ENCODE assay signal across 24 cellular contexts in the genomic region with DNA sequence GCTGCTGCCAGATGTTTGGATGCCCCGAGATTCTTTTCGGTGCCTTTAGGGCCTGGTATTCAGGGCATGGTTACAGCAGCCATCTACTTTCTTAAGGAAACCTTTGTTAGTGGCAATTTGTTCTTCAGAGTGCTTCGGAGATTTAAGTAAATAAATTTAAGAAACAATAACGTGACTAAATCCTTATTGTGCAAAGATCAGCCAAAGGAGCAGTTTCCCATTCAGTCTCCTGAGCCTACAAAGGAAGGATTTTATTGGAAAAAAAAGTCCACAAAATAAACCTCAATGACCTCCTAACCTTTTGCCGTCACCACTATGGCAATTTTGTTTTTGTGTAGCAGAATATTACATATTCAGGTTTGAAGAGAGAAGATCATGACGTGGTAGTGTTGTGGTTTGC.
"Had no signal": no experiment of that assay in that cellular context is flagged by ENCODE, and none has a peak within 500 bp of the region (broad histone marks: within the 10 kb centered on the region; RNA-seq: fewer than 3 reads in every experiment).

No MANE protein-coding gene starts in this region.

- H3K4me1 Mint-ChIP-seq: activated naive CD4-positive, alpha-beta T cell treated with anti-CD3 and anti-CD28 coated beads, Interleukin-2, amount 10 ng/mL, durations not matched to agents 7 days and 5 days; stimulated activated memory B cell treated with anti-CD40 and anti-IgM and Interleukin-4, amounts not matched to agents 10 μg/mL and 1 μg/mL and 100 μg/mL, for 72 hours had no signal

- H3K9me3 ChIP-seq: body of pancreas, pancreas, thoracic aorta had no signal

- H3K4me2 ChIP-seq: smooth muscle cell had no signal

- H3K27me3 ChIP-seq: body of pancreas, dorsolateral prefrontal cortex, pancreas had no signal

- DNase-seq: activated CD4-positive, alpha-beta memory T cell treated with anti-CD3 and anti-CD28 coated beads for 36 hours; activated CD4-positive, alpha-beta T cell treated with anti-CD3 and anti-CD28 coated beads for 48 hours; activated effector memory CD4-positive, alpha-beta T cell treated with anti-CD3 and anti-CD28 coated beads, Interleukin-2, amount 50 U/mL, for 16 hours; activated naive CD4-positive, alpha-beta T cell treated with anti-CD3 and anti-CD28 coated beads, Interleukin-2, amount 10 ng/mL, durations not matched to agents 7 days and 5 days; activated T-cell treated with anti-CD3 and anti-CD28 coated beads, Interleukin-2, amount 50 U/mL, for 48 hours; body of pancreas; caudate nucleus; dorsolateral prefrontal cortex; effector memory CD8-positive, alpha-beta T cell; left ventricle myocardium superior; mammary epithelial cell; midbrain; natural killer cell; pancreas; stimulated activated CD4-positive, alpha-beta T cell treated with anti-CD3 and anti-CD28 coated beads, Interleukin-15, amount 100 ng/mL, for 24 hours had no signal

- H3K27ac Mint-ChIP-seq: activated CD4-positive, alpha-beta memory T cell treated with anti-CD3 and anti-CD28 coated beads for 36 hours; activated naive CD4-positive, alpha-beta T cell treated with anti-CD3 and anti-CD28 coated beads, Interleukin-2, amount 10 ng/mL, durations not matched to agents 7 days and 5 days; effector memory CD8-positive, alpha-beta T cell; natural killer cell; stimulated activated memory B cell treated with anti-CD40 and anti-IgM and Interleukin-4, amounts not matched to agents 10 μg/mL and 1 μg/mL and 100 μg/mL, for 72 hours; T-helper 1 cell treated with Interleukin-12 subunit alpha and Interleukin-12 subunit beta and Interleukin-4 antibody, amounts not matched to agents 30 μg/mL and 1 μg/mL, for 36 hours had no signal

- H3K4me3 Mint-ChIP-seq: activated CD4-positive, alpha-beta memory T cell treated with anti-CD3 and anti-CD28 coated beads for 36 hours; activated naive CD4-positive, alpha-beta T cell treated with anti-CD3 and anti-CD28 coated beads, Interleukin-2, amount 10 ng/mL, durations not matched to agents 7 days and 5 days; effector memory CD8-positive, alpha-beta T cell; natural killer cell; stimulated activated memory B cell treated with anti-CD40 and anti-IgM and Interleukin-4, amounts not matched to agents 10 μg/mL and 1 μg/mL and 100 μg/mL, for 72 hours; T-helper 1 cell treated with Interleukin-12 subunit alpha and Interleukin-12 subunit beta and Interleukin-4 antibody, amounts not matched to agents 30 μg/mL and 1 μg/mL, for 36 hours had no signal

- H3K9me3 Mint-ChIP-seq: activated CD4-positive, alpha-beta memory T cell treated with anti-CD3 and anti-CD28 coated beads for 36 hours; activated naive CD4-positive, alpha-beta T cell treated with anti-CD3 and anti-CD28 coated beads, Interleukin-2, amount 10 ng/mL, durations not matched to agents 7 days and 5 days; natural killer cell; stimulated activated memory B cell treated with anti-CD40 and anti-IgM and Interleukin-4, amounts not matched to agents 10 μg/mL and 1 μg/mL and 100 μg/mL, for 72 hours; T-helper 1 cell treated with Interleukin-12 subunit alpha and Interleukin-12 subunit beta and Interleukin-4 antibody, amounts not matched to agents 30 μg/mL and 1 μg/mL, for 36 hours had no signal

- ATAC-seq: body of pancreas; effector memory CD8-positive, alpha-beta T cell; esophagus mucosa; left ventricle myocardium superior; natural killer cell; pancreas; sciatic nerve; stimulated activated memory B cell treated with anti-CD40 and anti-IgM and Interleukin-4, amounts not matched to agents 10 μg/mL and 1 μg/mL and 100 μg/mL, for 72 hours had no signal

- H3K36me3 Mint-ChIP-seq: activated CD4-positive, alpha-beta memory T cell treated with anti-CD3 and anti-CD28 coated beads for 36 hours; activated naive CD4-positive, alpha-beta T cell treated with anti-CD3 and anti-CD28 coated beads, Interleukin-2, amount 10 ng/mL, durations not matched to agents 7 days and 5 days; natural killer cell; stimulated activated memory B cell treated with anti-CD40 and anti-IgM and Interleukin-4, amounts not matched to agents 10 μg/mL and 1 μg/mL and 100 μg/mL, for 72 hours had no signal

- H3K36me3 ChIP-seq: thoracic aorta had no signal

- H3K4me3 ChIP-seq: body of pancreas, dorsolateral prefrontal cortex, pancreas, smooth muscle cell, thoracic aorta had no signal

- H3K27ac ChIP-seq: body of pancreas, pancreas, thoracic aorta had no signal

- FAIRE-seq: endothelial cell of umbilical vein, frontal cortex, islet of Langerhans, pancreas had no signal
